1 cellular context compared by ENCODE assay signal in the genomic region with DNA sequence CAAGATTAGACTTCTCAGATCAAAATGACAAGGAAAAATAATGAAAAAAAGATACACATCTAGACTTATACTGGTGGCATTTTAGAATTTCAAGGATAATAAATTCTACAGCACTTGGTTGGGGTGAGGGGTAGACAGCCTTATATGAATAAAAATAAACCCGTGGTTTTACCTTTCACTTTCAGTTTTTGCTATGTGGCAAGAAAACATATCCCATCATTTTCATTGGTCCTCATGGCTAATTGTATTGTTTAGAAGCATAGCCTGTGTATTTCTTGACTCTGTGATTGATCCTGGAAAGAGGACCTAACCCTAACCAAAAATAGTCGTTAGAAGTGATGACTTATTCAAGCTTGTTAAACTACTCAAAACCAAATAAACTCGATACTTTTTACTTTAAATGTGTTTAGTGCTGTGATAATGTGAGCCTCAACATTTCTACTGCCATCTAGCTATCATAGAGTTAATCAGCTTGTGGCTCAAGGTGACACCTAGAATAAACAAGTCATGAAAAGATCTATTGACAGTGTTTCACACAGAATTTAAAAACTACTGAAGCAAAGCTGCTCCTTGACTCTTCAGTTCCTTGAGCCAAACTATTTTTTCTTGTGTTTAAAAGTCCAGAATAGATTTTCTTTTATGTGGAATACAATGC.
TF ChIP-seq lines count a peak whose summit lies in the region.

No MANE protein-coding gene starts in this region.

TF ChIP-seq in WTC11, 78 proteins besides CTCF, POLR2A, EP300 and RAD21 (continued from another document):
- no peak for TF ChIP-seq FOXJ3 (CRISPR knock-in tag; IDR thresholded peaks at IDR 0.05; ENCODE audit: borderline replicate concordance)
- no peak for TF ChIP-seq NR3C1 (CRISPR knock-in tag; conservative IDR thresholded peaks at IDR 0.05; ENCODE audit: low read depth)
- TF ChIP-seq ZNF423 (CRISPR knock-in tag; IDR thresholded peaks at IDR 0.05) = no peak
- TF ChIP-seq ZNF317 (CRISPR knock-in tag; IDR thresholded peaks at IDR 0.05; ENCODE audit: borderline replicate concordance, low read depth) = no peak
- TF ChIP-seq, protein P1, sequence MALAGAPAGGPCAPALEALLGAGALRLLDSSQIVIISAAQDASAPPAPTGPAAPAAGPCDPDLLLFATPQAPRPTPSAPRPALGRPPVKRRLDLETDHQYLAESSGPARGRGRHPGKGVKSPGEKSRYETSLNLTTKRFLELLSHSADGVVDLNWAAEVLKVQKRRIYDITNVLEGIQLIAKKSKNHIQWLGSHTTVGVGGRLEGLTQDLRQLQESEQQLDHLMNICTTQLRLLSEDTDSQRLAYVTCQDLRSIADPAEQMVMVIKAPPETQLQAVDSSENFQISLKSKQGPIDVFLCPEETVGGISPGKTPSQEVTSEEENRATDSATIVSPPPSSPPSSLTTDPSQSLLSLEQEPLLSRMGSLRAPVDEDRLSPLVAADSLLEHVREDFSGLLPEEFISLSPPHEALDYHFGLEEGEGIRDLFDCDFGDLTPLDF (CRISPR knock-in tag; IDR thresholded peaks at IDR 0.05) = no peak
- no peak for TF ChIP-seq EMX1 (CRISPR knock-in tag; IDR thresholded peaks at IDR 0.05)
- TF ChIP-seq, protein P2, sequence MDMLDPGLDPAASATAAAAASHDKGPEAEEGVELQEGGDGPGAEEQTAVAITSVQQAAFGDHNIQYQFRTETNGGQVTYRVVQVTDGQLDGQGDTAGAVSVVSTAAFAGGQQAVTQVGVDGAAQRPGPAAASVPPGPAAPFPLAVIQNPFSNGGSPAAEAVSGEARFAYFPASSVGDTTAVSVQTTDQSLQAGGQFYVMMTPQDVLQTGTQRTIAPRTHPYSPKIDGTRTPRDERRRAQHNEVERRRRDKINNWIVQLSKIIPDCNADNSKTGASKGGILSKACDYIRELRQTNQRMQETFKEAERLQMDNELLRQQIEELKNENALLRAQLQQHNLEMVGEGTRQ (CRISPR knock-in tag; IDR thresholded peaks at IDR 0.05) = no peak
- TF ChIP-seq KAT7 (CRISPR knock-in tag; IDR thresholded peaks at IDR 0.05; ENCODE audit: borderline replicate concordance) = no peak
- TF ChIP-seq JAZF1 (CRISPR knock-in tag; IDR thresholded peaks at IDR 0.05) = no peak
